ENCODE assay signal across 12 cellular contexts in the genomic region with DNA sequence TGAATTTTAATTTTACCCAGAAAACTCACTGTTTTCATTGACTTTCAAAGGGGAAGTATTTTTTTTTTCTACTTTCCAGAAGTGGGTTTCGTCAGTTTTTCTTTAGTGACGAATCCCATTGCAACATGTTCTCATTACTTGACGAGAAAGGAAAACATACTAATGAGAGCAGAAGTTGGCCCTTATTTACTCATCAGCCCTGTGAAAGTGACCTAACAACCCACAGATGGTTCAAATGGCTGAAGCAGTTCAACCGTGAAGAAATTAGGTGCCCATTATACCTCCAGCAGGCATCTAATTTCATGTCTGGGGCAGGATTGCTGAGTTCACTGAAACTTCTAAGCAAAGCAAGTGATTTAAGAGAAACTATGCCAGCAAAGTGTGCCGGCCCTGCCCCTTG. TPM values are rescaled to one million over a fixed set of nuclear protein-coding genes. Genes with fewer than 3 reads are reported as not detected.
DNase-seq lines count a peak whose midpoint lies in the region; ATAC-seq, FAIRE-seq and TF ChIP-seq lines count a peak whose summit lies in the region.
"Had no signal": no experiment of that assay in that cellular context is flagged by ENCODE, and none has a peak within 500 bp of the region (broad histone marks: within the 10 kb centered on the region; RNA-seq: fewer than 3 reads in every experiment).

No MANE protein-coding gene starts in this region.

- no peaks in the 10 kb centered on the region for H3K36me3 ChIP-seq in PC-3 (ENCODE audit: low read depth, low read length)
- H3K36me3 ChIP-seq in spleen: no peaks in the 10 kb centered on the region

- H3K27me3 ChIP-seq in PC-3 (ENCODE audit: low read length) (no peaks in the 10 kb centered on the region), spleen (replicated peaks in 1 of 7) (peaks cover 0 to 14% (median 0%) of the 10 kb centered on the region in 7 donors)

- H3K9ac ChIP-seq in PC-3 (ENCODE audit: low read length): no peak overlapping the region

- CTCF ChIA-PET in PC-3 (lab: Charles Lee): no interaction called here

- H3K79me2 ChIP-seq in PC-3 (ENCODE audit: low read length): no peaks in the 10 kb centered on the region

- H3F3A ChIP-seq in PC-3 (ENCODE audit: low read length, unreplicated experiment): no peaks in the 10 kb centered on the region

- peaks cover 12% of the 10 kb centered on the region for H3K4me1 ChIP-seq in PC-3 (ENCODE audit: insufficient read depth, low read length)
- H3K4me1 ChIP-seq in spleen: peaks cover 0 to 22% (median 0%) of the 10 kb centered on the region in 6 donors

- intact Hi-C loops in Right ventricle myocardium inferior (cut with DNase I): no loop called here
- intact Hi-C loops in cardiac septum (cut with DNase I): no loop called here
- intact Hi-C loops in PC-3 (cut with micrococcal nuclease): no loop called here
- intact Hi-C loops in spleen (cut with DNase I; ENCODE audit: low total_unique reads): no loop called here

- 52 to 78% (median 56%) methylated on average over 5 of the region's 5 CpGs for WGBS in spleen, 5 donors

- POLR2A ChIA-PET in PC-3 (lab: Charles Lee; ENCODE audit: unreplicated experiment): no interaction called here

- H3K4me3 ChIP-seq in PC-3 (ENCODE audit: low read length) (no peak overlapping the region), spleen (peak overlapping the region in 1 of 8 donors; percentile 54)

- H3K27ac ChIP-seq in PC-3 (ENCODE audit: low read length) (peak overlapping the region; percentile 28), spleen (peak overlapping the region in 7 of 8 donors; percentile 65 to 93 (median 82))

- DNase-seq in Right ventricle myocardium inferior (ENCODE audit: missing footprints) (no peak), cardiac septum (ENCODE audit: low spot score) (no peak), PC-3 (no peak), iPS-NIHi11 (ENCODE audit: low spot score) (peak; percentile 20), spleen (no peak), HCEC 1CT (no peak), frontal cortex (ENCODE audit: low spot score in 2 of 2) (no peak)
- DNase-seq: activated CD8-positive, alpha-beta memory T cell treated with anti-CD3 and anti-CD28 coated beads, Interleukin-2, amount 50 U/mL, for 48 hours; occipital lobe; stimulated activated CD4-positive, alpha-beta T cell treated with anti-CD3 and anti-CD28 coated beads, Interleukin-1b, Interleukin-23, amount 100 ng/mL, for 48 hours had no signal

- TF ChIP-seq CTCF in PC-3 (conservative IDR thresholded peaks at IDR 0.05; ENCODE audit: low read depth, low read length): no peak
- peak in 1 of 11 experiments; percentile 9 for TF ChIP-seq CTCF in spleen (IDR thresholded peaks at IDR 0.05 in 8 of 11, conservative IDR thresholded peaks at IDR 0.05 in 3 of 11)

- ATAC-seq in Right ventricle myocardium inferior (peak; percentile 13), PC-3 (no peak), GM18505 (IDR thresholded peaks at IDR 0.05; ENCODE audit: unreplicated experiment) (no peak)

- H3K9me3 ChIP-seq in PC-3 (ENCODE audit: low read length): no peaks in the 10 kb centered on the region
- no peaks in the 10 kb centered on the region for H3K9me3 ChIP-seq in spleen

- BruUV-seq in PC-3 (replicated peaks; lab: Mats Ljungman, UMichigan): no TSS peak

- no peak for TF ChIP-seq POLR2A in spleen (IDR thresholded peaks at IDR 0.05)
- no peak for TF ChIP-seq POLR2A in GM18505 (IDR thresholded peaks at IDR 0.05; ENCODE audit: borderline replicate concordance, extremely low read depth, insufficient read depth, insufficient read length)

- H3K9me2 ChIP-seq in PC-3 (replicated peaks; ENCODE audit: low read length): no peaks in the 10 kb centered on the region

- H4K20me1 ChIP-seq in PC-3 (ENCODE audit: low read length): no peaks in the 10 kb centered on the region

- FAIRE-seq in frontal cortex (lab: Jason Lieb, UNC): no peak

- peak overlapping the region; percentile 31; the same call in 1 of the 2 replicates for H3K4me2 ChIP-seq in PC-3 (ENCODE audit: low read length)

- 0 out of 2 replicates have a peak overlapping the region, but pooled peaks have one; percentile 25 for H2AFZ ChIP-seq in PC-3 (ENCODE audit: low read length)

RNA-seq across cellular contexts. Expression of gene AQP9, which starts 9.0 kb away (rescaled TPM):
- total RNA-seq in Right ventricle myocardium inferior (1.5 TPM), cardiac septum (2.9 TPM), PC-3 (2014; rRNA removed) (0.12 TPM in 1 of 2 replicates, not detected in the other), spleen (100 to 1,000 TPM in 2 of 7 donors, 10 to 100 TPM in 5; 32.7 to 182 (median 72.9) TPM), frontal cortex (under 0.01 TPM)
- 1 to 10 TPM; 1.2 to 9.2 (median 6.1) TPM for polyA plus RNA-seq in spleen
- total RNA-seq: lung microvascular endothelial cell had no signal
